In genomic region chr7:92484226-92484625, GRCh38 we compare ENCODE assay signal across 12 cellular contexts. TPM values are rescaled to one million over a fixed set of nuclear protein-coding genes. Genes with fewer than 3 reads are reported as not detected.
"Had no signal": no experiment of that assay in that cellular context is flagged by ENCODE, and none has a peak within 500 bp of the region (broad histone marks: within the 10 kb centered on the region; RNA-seq: fewer than 3 reads in every experiment).

No MANE protein-coding gene starts in this region.

RNA-seq across cellular contexts. Expression of gene ERVW-1, which starts 6.5 kb away (rescaled TPM):
- total RNA-seq: subcutaneous adipose tissue, temporal lobe, thoracic aorta, thyroid gland, tibial nerve, transverse colon, upper lobe of right lung, ureter, urinary bladder, uterus, vagina had no signal
- polyA plus RNA-seq: stomach, urinary bladder had no signal
